In the genomic region with DNA sequence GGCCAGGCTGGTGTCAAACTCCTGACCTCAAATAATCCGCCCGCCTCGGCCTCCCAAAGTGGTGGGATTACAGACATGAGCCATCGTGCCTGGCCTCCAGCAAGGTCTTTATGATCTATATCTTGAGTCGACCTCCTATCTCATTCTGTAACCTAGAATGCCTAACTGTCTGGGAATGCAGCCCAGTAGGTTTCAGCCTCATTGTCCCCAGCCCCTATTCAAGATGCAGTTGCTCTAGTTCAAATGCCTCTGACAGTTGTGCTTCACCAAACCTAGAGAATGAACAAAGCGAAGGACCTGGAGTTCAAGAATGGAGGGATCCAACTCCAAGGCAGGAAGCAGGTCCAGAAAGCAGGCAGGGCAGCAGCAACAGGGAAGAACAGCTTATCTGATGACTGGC, we compare ENCODE assay signal across 21 cellular contexts.
"Had no signal": no experiment of that assay in that cellular context is flagged by ENCODE, and none has a peak within 500 bp of the region (broad histone marks: within the 10 kb centered on the region; RNA-seq: fewer than 3 reads in every experiment).

No MANE protein-coding gene starts in this region.

- H3K27me3 ChIP-seq: adrenal gland, gastrocnemius medialis, sigmoid colon, upper lobe of left lung had no signal

- H3K36me3 ChIP-seq: thoracic aorta had no signal

- FAIRE-seq: bronchial epithelial cell had no signal

- H3K4me1 ChIP-seq: sigmoid colon, upper lobe of left lung had no signal

- H3K27ac ChIP-seq: adrenal gland, gastrocnemius medialis, sigmoid colon, thoracic aorta, upper lobe of left lung had no signal

- H3K36me3 Mint-ChIP-seq: activated CD8-positive, alpha-beta memory T cell treated with anti-CD3 and anti-CD28 coated beads, Interleukin-2, amount 10 ng/mL, durations not matched to agents 7 days and 5 days had no signal

- H3K4me1 Mint-ChIP-seq: activated CD4-positive, alpha-beta memory T cell treated with anti-CD3 and anti-CD28 coated beads, Interleukin-2, amount 10 ng/mL, durations not matched to agents 7 days and 5 days had no signal

- H3K9me3 ChIP-seq: adrenal gland, gastrocnemius medialis, mucosa of descending colon, sigmoid colon, thoracic aorta, upper lobe of left lung had no signal

- H3K27me3 Mint-ChIP-seq: activated CD4-positive, alpha-beta memory T cell treated with anti-CD3 and anti-CD28 coated beads, Interleukin-2, amount 10 ng/mL, durations not matched to agents 7 days and 5 days; activated CD8-positive, alpha-beta memory T cell treated with anti-CD3 and anti-CD28 coated beads, Interleukin-2, amount 10 ng/mL, durations not matched to agents 7 days and 5 days; activated naive CD8-positive, alpha-beta T cell had no signal

- ATAC-seq: activated CD8-positive, alpha-beta memory T cell treated with anti-CD3 and anti-CD28 coated beads, Interleukin-2, amount 10 ng/mL, durations not matched to agents 7 days and 5 days; esophagus mucosa; gastrocnemius medialis; left ventricle myocardium superior; mucosa of descending colon had no signal

- H3K27ac Mint-ChIP-seq: activated CD4-positive, alpha-beta memory T cell treated with anti-CD3 and anti-CD28 coated beads, Interleukin-2, amount 10 ng/mL, durations not matched to agents 7 days and 5 days; activated CD8-positive, alpha-beta memory T cell treated with anti-CD3 and anti-CD28 coated beads, Interleukin-2, amount 10 ng/mL, durations not matched to agents 7 days and 5 days; activated naive CD8-positive, alpha-beta T cell; T-helper 1 cell treated with Interleukin-12 subunit alpha and Interleukin-12 subunit beta and Interleukin-4 antibody, amounts not matched to agents 30 μg/mL and 1 μg/mL, for 36 hours had no signal

- H3K4me3 Mint-ChIP-seq: activated CD4-positive, alpha-beta memory T cell treated with anti-CD3 and anti-CD28 coated beads, Interleukin-2, amount 10 ng/mL, durations not matched to agents 7 days and 5 days; activated CD8-positive, alpha-beta memory T cell treated with anti-CD3 and anti-CD28 coated beads, Interleukin-2, amount 10 ng/mL, durations not matched to agents 7 days and 5 days; activated naive CD8-positive, alpha-beta T cell; T-helper 1 cell treated with Interleukin-12 subunit alpha and Interleukin-12 subunit beta and Interleukin-4 antibody, amounts not matched to agents 30 μg/mL and 1 μg/mL, for 36 hours had no signal

- H3K4me3 ChIP-seq: adrenal gland, gastrocnemius medialis, mucosa of descending colon, sigmoid colon, thoracic aorta, upper lobe of left lung had no signal

- H3K9me3 Mint-ChIP-seq: activated CD4-positive, alpha-beta memory T cell treated with anti-CD3 and anti-CD28 coated beads, Interleukin-2, amount 10 ng/mL, durations not matched to agents 7 days and 5 days; T-helper 1 cell treated with Interleukin-12 subunit alpha and Interleukin-12 subunit beta and Interleukin-4 antibody, amounts not matched to agents 30 μg/mL and 1 μg/mL, for 36 hours had no signal

- DNase-seq: activated CD4-positive, alpha-beta memory T cell treated with anti-CD3 and anti-CD28 coated beads, Interleukin-2, amount 10 ng/mL, durations not matched to agents 7 days and 5 days; activated CD4-positive, alpha-beta T cell treated with anti-CD3 and anti-CD28 coated beads for 48 hours; activated CD8-positive, alpha-beta memory T cell treated with anti-CD3 and anti-CD28 coated beads, Interleukin-2, amount 10 ng/mL, durations not matched to agents 7 days and 5 days; activated gamma-delta T cell treated with Interleukin-2 at 50 U/mL for 16 hours; activated T-cell treated with anti-CD3 and anti-CD28 coated beads for 4 hours; adrenal gland; gastrocnemius medialis; hippocampal formation; left ventricle myocardium superior; mammary epithelial cell; mucosa of descending colon; sigmoid colon; stimulated activated CD4-positive, alpha-beta T cell treated with anti-CD3 and anti-CD28 coated beads, Interleukin-2, amount 100 ng/mL, for 48 hours; stimulated activated CD8-positive, alpha-beta memory T cell treated with anti-CD3 and anti-CD28 coated beads, Interleukin-4, amount 100 ng/mL, for 48 hours; stimulated activated naive CD4-positive, alpha-beta T cell; upper lobe of left lung had no signal
